24 cellular contexts compared by ENCODE assay signal in the genomic region with DNA sequence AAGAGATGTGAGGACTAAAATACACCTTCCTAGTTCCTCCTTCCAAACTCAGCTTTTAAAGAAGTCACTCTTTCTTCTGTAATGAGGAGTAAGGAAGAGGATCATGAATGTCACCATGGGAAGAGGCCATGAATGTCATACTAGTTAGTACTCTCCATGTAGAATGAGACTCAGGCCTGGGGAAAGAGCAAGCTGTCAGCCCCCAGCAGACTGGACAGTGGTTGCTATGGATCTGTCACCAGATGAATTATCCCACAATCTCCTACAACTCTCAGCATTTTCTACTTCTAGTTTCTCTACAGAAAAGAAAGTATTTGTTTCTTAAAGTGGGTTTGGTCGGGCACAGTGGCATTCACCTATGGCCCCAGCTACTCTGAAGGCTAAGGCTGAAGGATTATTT. TPM values are rescaled to one million over a fixed set of nuclear protein-coding genes. Genes with fewer than 3 reads are reported as not detected.
A peak's percentile ranks its signal among the peaks of the same experiment; 100 is the strongest.
DNase-seq lines count a peak whose midpoint lies in the region; ATAC-seq, FAIRE-seq and TF ChIP-seq lines count a peak whose summit lies in the region.
"Had no signal": no experiment of that assay in that cellular context is flagged by ENCODE, and none has a peak within 500 bp of the region (broad histone marks: within the 10 kb centered on the region; RNA-seq: fewer than 3 reads in every experiment).

No MANE protein-coding gene starts in this region.

- H3K27me3 Mint-ChIP-seq in natural killer cell treated with Interleukin-12 subunit alpha and Interleukin-12 subunit beta and Interleukin-15 and Interleukin-18, amount 100 ng/mL, for 72 hours = peaks cover 0 to 2% of the 10 kb centered on the region in 2 donors
- H3K27me3 Mint-ChIP-seq in natural killer cell (ENCODE audit: low read depth in 2 of 2) = no peaks in the 10 kb centered on the region

- H3K9ac ChIP-seq in K562 (ENCODE audit: insufficient read depth in 1 of 2, low read depth in 2 of 2, low read length in 2 of 2) = no peak overlapping the region

- WGBS in K562 (ENCODE audit: insufficient coverage, low coverage, missing lambda C conversion rate) = 73% methylated on average over 1 of the region's 1 CpG

- peak overlapping the region; percentile 4 to 90 for H3K27ac Mint-ChIP-seq in natural killer cell treated with Interleukin-12 subunit alpha and Interleukin-12 subunit beta and Interleukin-15 and Interleukin-18, amount 100 ng/mL, for 72 hours
- H3K27ac Mint-ChIP-seq in natural killer cell = no peak overlapping the region

- TF ChIP-seq POLR2A in K562 (conservative IDR thresholded peaks at IDR 0.05) = no peak

- FAIRE-seq in K562 (lab: Jason Lieb, UNC) = no peak
- FAIRE-seq: bronchial epithelial cell, GM18507 had no signal

- H3K9me1 ChIP-seq in K562 (ENCODE audit: control insufficient read depth, insufficient read depth, low read length) = no peaks in the 10 kb centered on the region

- no peak for ATAC-seq in natural killer cell treated with Interleukin-12 subunit alpha and Interleukin-12 subunit beta and Interleukin-15 and Interleukin-18, amount 100 ng/mL, for 72 hours
- ATAC-seq in natural killer cell = no peak
- peak; percentile 20; the same call in 1 of the 3 replicates for ATAC-seq in K562
- ATAC-seq in GM18861 (IDR thresholded peaks at IDR 0.05; ENCODE audit: unreplicated experiment) = no peak
- ATAC-seq: heart right ventricle had no signal

- intact Hi-C loops in natural killer cell (cut with micrococcal nuclease) = no loop called here
- intact Hi-C loops in K562 (cut with micrococcal nuclease) = loop anchor here (5.0 kb wide), 2 partner anchors 72 to 133 kb away; no protein-coding TSS in a partner anchor

- H3K4me2 ChIP-seq in K562 (ENCODE audit: insufficient read depth, low read length) = no peak overlapping the region
- H3K4me2 ChIP-seq: PC-9 had no signal

- no peaks in the 10 kb centered on the region for H3K36me3 Mint-ChIP-seq in natural killer cell treated with Interleukin-12 subunit alpha and Interleukin-12 subunit beta and Interleukin-15 and Interleukin-18, amount 100 ng/mL, for 72 hours
- no peaks in the 10 kb centered on the region for H3K36me3 Mint-ChIP-seq in natural killer cell

- peaks cover 12 to 83% of the 10 kb centered on the region in 2 experiments for H3K4me1 ChIP-seq in K562 (replicated peaks in 1 of 2; ENCODE audit: control insufficient read depth in 2 of 2, insufficient read depth in 2 of 2, low read length in 2 of 2)
- H3K4me1 ChIP-seq: Caco-2, left ventricle myocardium inferior, tibial nerve had no signal

- no peak overlapping the region for H3K4me3 ChIP-seq in K562
- H3K4me3 ChIP-seq: heart right ventricle, left ventricle myocardium inferior, PC-9, skin epidermis, tibial nerve had no signal

- no peak for TF ChIP-seq EP300 in K562 (IDR thresholded peaks at IDR 0.05; ENCODE audit: low read length)

- no peaks in the 10 kb centered on the region for H4K20me1 ChIP-seq in K562 (replicated peaks; ENCODE audit: control insufficient read depth, insufficient read depth, low read length)

- no peaks in the 10 kb centered on the region for H3K9me3 ChIP-seq in K562 (replicated peaks; ENCODE audit: control insufficient read depth, insufficient read depth, low read depth, low read length)
- H3K9me3 ChIP-seq: Caco-2, heart right ventricle, left ventricle myocardium inferior, tibial nerve had no signal

- H3K36me3 ChIP-seq in K562 (ENCODE audit: control insufficient read depth, insufficient read depth, low read length) = no peaks in the 10 kb centered on the region
- H3K36me3 ChIP-seq: heart right ventricle, left ventricle myocardium inferior, tibial nerve had no signal

- peak overlapping the region; percentile 43 for H3K4me3 Mint-ChIP-seq in natural killer cell treated with Interleukin-12 subunit alpha and Interleukin-12 subunit beta and Interleukin-15 and Interleukin-18, amount 100 ng/mL, for 72 hours
- no peak overlapping the region for H3K4me3 Mint-ChIP-seq in natural killer cell

- CTCF ChIA-PET in K562 (lab: Yijun Ruan, JAX; ENCODE audit: low intra/inter-chr PET ratio) = no interaction called here

- peak overlapping the region; percentile 40 for H2AFZ ChIP-seq in K562 (ENCODE audit: low read depth, low read length)
- H2AFZ ChIP-seq: PC-9 had no signal

- no peaks in the 10 kb centered on the region for H3K9me3 Mint-ChIP-seq in natural killer cell treated with Interleukin-12 subunit alpha and Interleukin-12 subunit beta and Interleukin-15 and Interleukin-18, amount 100 ng/mL, for 72 hours
- no peaks in the 10 kb centered on the region for H3K9me3 Mint-ChIP-seq in natural killer cell

- TF ChIP-seq CTCF in natural killer cell (IDR thresholded peaks at IDR 0.05) = no peak
- TF ChIP-seq CTCF in K562 (IDR thresholded peaks at IDR 0.05 in 2 of 3, conservative IDR thresholded peaks at IDR 0.05 in 1 of 3; ENCODE audit: insufficient read depth in 2 of 3, low read depth in 1 of 3, low read length in 3 of 3) = no peak

- no peaks in the 10 kb centered on the region for H3K79me2 ChIP-seq in K562 (ENCODE audit: control insufficient read depth, insufficient read depth, low read length)

- BruUV-seq in K562 (replicated peaks; lab: Mats Ljungman, UMichigan) = no TSS peak

- TF ChIP-seq RAD21 in K562 (CRISPR knock-in tag; conservative IDR thresholded peaks at IDR 0.05 in 1 of 2, IDR thresholded peaks at IDR 0.05 in 1 of 2) = no peak

- in situ Hi-C loops in K562 (cut with MboI) = no loop called here

- no peak overlapping the region; the same call in 2 of the 3 replicates for H3K27ac ChIP-seq in K562 (ENCODE audit: extremely low read depth, low read depth, low read length)
- H3K27ac ChIP-seq: left ventricle myocardium inferior, PC-9, tibial nerve had no signal

- POLR2A ChIA-PET in K562 (lab: Yijun Ruan, JAX) = interaction anchor here (1.7 kb wide), 1 partner anchor 15 kb away, joined by 4 read pairs; no protein-coding TSS in a partner anchor

- no peaks in the 10 kb centered on the region for H3K27me3 ChIP-seq in K562 (ENCODE audit: control insufficient read depth in 2 of 2, insufficient read depth in 2 of 2, low read length in 2 of 2)
- H3K27me3 ChIP-seq: heart right ventricle, tibial nerve had no signal

- DNase-seq in natural killer cell treated with Interleukin-12 subunit alpha and Interleukin-12 subunit beta and Interleukin-15 and Interleukin-18, amount 100 ng/mL, for 72 hours (ENCODE audit: low spot score) = no peak
- DNase-seq in natural killer cell = no peak
- DNase-seq in MV-4-11 (lab: John Stamatoyannopoulos, UW) = peak; percentile 34
- no peak for DNase-seq in K562 (ENCODE audit: extremely low read depth in 1 of 4, low spot score in 3 of 4)
- DNase-seq in AG20443 (ENCODE audit: low spot score) = no peak
- DNase-seq in stimulated activated CD4-positive, alpha-beta T cell treated with anti-CD3 and anti-CD28 coated beads, Interleukin-12 subunit alpha, Interleukin-12 subunit beta, amount 100 ng/mL, for 4 hours = no peak
- no peak for DNase-seq in DMS153 treated with DMSO at 0.1 percent for 48 hours (lab: John Stamatoyannopoulos, UW; ENCODE audit: unreplicated experiment)
- DNase-seq: activated CD4-positive, CD25-positive, alpha-beta regulatory T cell; Caco-2; cortex of kidney; heart right ventricle; left ventricle myocardium inferior; NCI-H1694 treated with DMSO at 0.1 percent for 48 hours; NCI-H82; PC-9; SHP77 treated with DMSO at 0.1 percent for 48 hours; stimulated activated CD4-positive, alpha-beta T cell treated with anti-CD3 and anti-CD28 coated beads, Interleukin-2, amount 100 ng/mL, for 48 hours; stimulated activated naive CD4-positive, alpha-beta T cell treated with Interleukin-2 at 50 U/mL for 16 hours; T-helper 9 cell had no signal

- H3K4me1 Mint-ChIP-seq in natural killer cell treated with Interleukin-12 subunit alpha and Interleukin-12 subunit beta and Interleukin-15 and Interleukin-18, amount 100 ng/mL, for 72 hours (ENCODE audit: low read depth in 2 of 2) = peaks cover 24 to 54% of the 10 kb centered on the region in 2 donors
- peaks cover 0 to 13% of the 10 kb centered on the region in 2 donors for H3K4me1 Mint-ChIP-seq in natural killer cell

TF ChIP-seq in K562, 482 proteins besides CTCF, POLR2A, EP300 and RAD21 (continues in another document):
- TF ChIP-seq, protein P1, sequence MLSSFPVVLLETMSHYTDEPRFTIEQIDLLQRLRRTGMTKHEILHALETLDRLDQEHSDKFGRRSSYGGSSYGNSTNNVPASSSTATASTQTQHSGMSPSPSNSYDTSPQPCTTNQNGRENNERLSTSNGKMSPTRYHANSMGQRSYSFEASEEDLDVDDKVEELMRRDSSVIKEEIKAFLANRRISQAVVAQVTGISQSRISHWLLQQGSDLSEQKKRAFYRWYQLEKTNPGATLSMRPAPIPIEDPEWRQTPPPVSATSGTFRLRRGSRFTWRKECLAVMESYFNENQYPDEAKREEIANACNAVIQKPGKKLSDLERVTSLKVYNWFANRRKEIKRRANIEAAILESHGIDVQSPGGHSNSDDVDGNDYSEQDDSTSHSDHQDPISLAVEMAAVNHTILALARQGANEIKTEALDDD (IDR thresholded peaks at IDR 0.05) = peak; percentile 55; the same call in 1 of the 2 replicates
- TF ChIP-seq RBM22 (IDR thresholded peaks at IDR 0.05; ENCODE audit: low read depth, low read length, poor library complexity, severe bottlenecking) = no peak
- TF ChIP-seq RFX1 (IDR thresholded peaks at IDR 0.05) = peak; percentile 64

RNA-seq across cellular contexts. Expression of a gene that starts 57.1 kb away (rescaled TPM):
- total RNA-seq in natural killer cell treated with Interleukin-12 subunit alpha and Interleukin-12 subunit beta and Interleukin-15 and Interleukin-18, amount 100 ng/mL, for 72 hours = 10 to 100 TPM; 12.3 to 15.5 TPM
- 1 to 10 TPM; 5.8 to 6.2 (median 6.0) TPM for total RNA-seq in natural killer cell
- total RNA-seq in K562 (2011; cell fraction: chromatin; rRNA removed; ENCODE audit: low replicate concordance) = not detected in 2 replicates
- total RNA-seq in K562 (2011; cell fraction: nucleolus; rRNA removed) = not detected in 2 replicates
- total RNA-seq in K562 (2011; cell fraction: nucleoplasm; rRNA removed) = not detected in 2 replicates
- not detected in 2 replicates for total RNA-seq in K562 (2014; rRNA removed)
- not detected in 2 replicates for total RNA-seq in K562 (2014; rRNA removed; fragmentation: Illumina TruSeq; extraction: Trizol)
- not detected in 2 replicates for total RNA-seq in K562 (2015; rRNA removed; fragmentation: Illumina TruSeq; extraction: Trizol)
- 0.07 and 0.40 TPM in 2 replicates for total RNA-seq in K562 (2021)
- not detected in 2 replicates for polyA plus RNA-seq in K562 (2011; rRNA removed)
- not detected in 2 replicates for polyA plus RNA-seq in K562 (2011; cell fraction: cytosol; rRNA removed)
- polyA plus RNA-seq in K562 (2011; cell fraction: nucleus; rRNA removed) = not detected in 2 replicates
- polyA plus RNA-seq in K562 (2012) = not detected in 2 replicates
- polyA plus RNA-seq in K562 (2014; fragmentation: Illumina TruSeq; extraction: Trizol) = not detected in 2 replicates
- not detected for polyA plus RNA-seq in K562 (2014; fragmentation: Nextera tagmentation; extraction: Ambion mirVana)
- not detected in 2 replicates for polyA plus RNA-seq in K562 (2014; rRNA removed)
- polyA minus RNA-seq in K562 (2011; rRNA and poly(A)+ RNA removed) = not detected in 2 replicates
- polyA minus RNA-seq in K562 (2011; cell fraction: cytosol; rRNA and poly(A)+ RNA removed) = not detected in 2 replicates
- not detected in 2 replicates for polyA minus RNA-seq in K562 (2011; cell fraction: nucleus; rRNA and poly(A)+ RNA removed)
- total RNA-seq: Caco-2 had no signal

Comparison
In these comparisons a context has a peak if more than half of its experiments do, and no peak if none do; other contexts are left out.
1. H3K27ac Mint-ChIP-seq: peak in natural killer cell treated with Interleukin-12 subunit alpha and Interleukin-12 subunit beta and Interleukin-15 and Interleukin-18, amount 100 ng/mL, for 72 hours (2 of 2); none in natural killer cell (0 of 2).
2. RNA of a gene that starts 57.1 kb away (total RNA-seq): 12.3 to 15.5 TPM in natural killer cell treated with Interleukin-12 subunit alpha and Interleukin-12 subunit beta and Interleukin-15 and Interleukin-18, amount 100 ng/mL, for 72 hours and 5.8 to 6.2 TPM in natural killer cell; 0.07 to 0.40 TPM in K562; every median in the first group is over 4 times any median in the second.